5 cellular contexts compared by ENCODE assay signal in the genomic region with DNA sequence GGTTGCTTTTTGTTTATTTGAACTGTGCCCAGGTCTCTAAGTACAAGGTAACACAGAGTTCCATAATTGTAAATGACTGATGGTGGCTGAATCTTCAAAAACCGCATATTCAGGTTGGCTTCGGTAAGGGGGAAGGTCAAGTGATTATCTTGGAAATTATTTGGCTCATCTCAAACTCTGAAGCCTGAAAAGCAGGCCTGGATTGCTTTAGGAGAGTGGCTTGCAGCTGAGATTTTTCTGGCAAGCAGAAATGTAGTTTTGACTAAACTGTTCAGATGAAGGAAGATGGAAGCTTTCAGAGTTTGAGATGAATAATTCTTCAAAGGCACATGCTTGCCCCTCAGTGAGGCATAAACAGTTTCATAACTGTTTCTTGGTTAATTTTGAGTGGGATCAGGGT.
"Had no signal": no experiment of that assay in that cellular context is flagged by ENCODE, and none has a peak within 500 bp of the region (broad histone marks: within the 10 kb centered on the region; RNA-seq: fewer than 3 reads in every experiment).

No MANE protein-coding gene starts in this region.

- H2AFZ ChIP-seq: GM23338 had no signal

- H3K4me3 ChIP-seq: GM23338, K562 had no signal

- H3K9me3 Mint-ChIP-seq: GM23338 had no signal

- H3K4me2 ChIP-seq: GM23338 had no signal

- H3K27ac Mint-ChIP-seq: GM23338 had no signal

- H3K4me3 Mint-ChIP-seq: GM23338 had no signal

- DNase-seq: H7, HCEC 1CT, IMR-90 had no signal
